In genomic region chr20:11429889-11430580, GRCh38 we compare ENCODE assay signal across 23 cellular contexts.
"Had no signal": no experiment of that assay in that cellular context is flagged by ENCODE, and none has a peak within 500 bp of the region (broad histone marks: within the 10 kb centered on the region; RNA-seq: fewer than 3 reads in every experiment).

No MANE protein-coding gene starts in this region.

- H3K4me1 ChIP-seq: adrenal gland, breast epithelium, prostate gland, right atrium auricular region, suprapubic skin had no signal

- H3K27ac Mint-ChIP-seq: activated CD4-positive, alpha-beta T cell treated with anti-CD3 and anti-CD28 coated beads, Interleukin-2, amount 10 ng/mL, durations not matched to agents 24 days and 14 days; activated CD8-positive, alpha-beta T cell treated with anti-CD3 and anti-CD28 coated beads, Interleukin-2, amount 10 ng/mL, durations not matched to agents 7 days and 5 days; activated naive CD4-positive, alpha-beta T cell treated with anti-CD3 and anti-CD28 coated beads, Interleukin-2, amount 50 U/mL, for 72 hours; immature natural killer cell; memory B cell; natural killer cell treated with Interleukin-12 subunit alpha and Interleukin-12 subunit beta and Interleukin-15 and Interleukin-18, amount 100 ng/mL, for 72 hours; stimulated activated naive CD8-positive, alpha-beta T cell treated with anti-CD3 and anti-CD28 coated beads, Interleukin-15, Interleukin-2, amounts not matched to agents 100 ng/mL and 50 ng/mL, for 24 hours had no signal

- DNase-seq: activated CD4-positive, alpha-beta T cell treated with anti-CD3 and anti-CD28 coated beads, Interleukin-2, amount 10 ng/mL, durations not matched to agents 24 days and 14 days; activated CD8-positive, alpha-beta T cell treated with anti-CD3 and anti-CD28 coated beads, Interleukin-2, amount 10 ng/mL, durations not matched to agents 7 days and 5 days; activated effector memory CD4-positive, alpha-beta T cell treated with anti-CD3 and anti-CD28 coated beads, Interleukin-2, amount 50 U/mL, for 16 hours; activated T-cell treated with anti-CD3 and anti-CD28 coated beads, Interleukin-2, amount 50 U/mL, for 4 hours; adrenal gland; cerebellar nuclear complex; cortex of kidney; erythroblast; head of caudate nucleus; immature natural killer cell; stimulated activated CD4-positive, alpha-beta T cell treated with anti-CD3 and anti-CD28 coated beads, Interleukin-15, amount 100 ng/mL, for 24 hours; stimulated activated CD4-positive, alpha-beta T cell treated with anti-CD3 and anti-CD28 coated beads, Interleukin-2, amount 100 ng/mL, for 48 hours; T1000; transverse colon had no signal

- H3K4me3 Mint-ChIP-seq: activated CD4-positive, alpha-beta T cell treated with anti-CD3 and anti-CD28 coated beads, Interleukin-2, amount 10 ng/mL, durations not matched to agents 24 days and 14 days; activated CD8-positive, alpha-beta T cell treated with anti-CD3 and anti-CD28 coated beads, Interleukin-2, amount 10 ng/mL, durations not matched to agents 7 days and 5 days; activated T-cell treated with anti-CD3 and anti-CD28 coated beads, Interleukin-2, amount 50 U/mL, for 4 hours; immature natural killer cell; memory B cell; natural killer cell treated with Interleukin-12 subunit alpha and Interleukin-12 subunit beta and Interleukin-15 and Interleukin-18, amount 100 ng/mL, for 72 hours; stimulated activated naive CD8-positive, alpha-beta T cell treated with anti-CD3 and anti-CD28 coated beads, Interleukin-15, Interleukin-2, amounts not matched to agents 100 ng/mL and 50 ng/mL, for 24 hours had no signal

- ATAC-seq: activated CD8-positive, alpha-beta T cell treated with anti-CD3 and anti-CD28 coated beads, Interleukin-2, amount 10 ng/mL, durations not matched to agents 7 days and 5 days; activated naive CD4-positive, alpha-beta T cell treated with anti-CD3 and anti-CD28 coated beads, Interleukin-2, amount 50 U/mL, for 72 hours; activated T-cell treated with anti-CD3 and anti-CD28 coated beads, Interleukin-2, amount 50 U/mL, for 4 hours; natural killer cell treated with Interleukin-12 subunit alpha and Interleukin-12 subunit beta and Interleukin-15 and Interleukin-18, amount 100 ng/mL, for 72 hours had no signal

- H3K4me3 ChIP-seq: adrenal gland, breast epithelium, prostate gland, right atrium auricular region, skin epidermis, suprapubic skin, transverse colon had no signal

- H3K9me3 ChIP-seq: adrenal gland, breast epithelium, prostate gland, right atrium auricular region, suprapubic skin, transverse colon had no signal

- H3K27me3 Mint-ChIP-seq: activated CD4-positive, alpha-beta T cell treated with anti-CD3 and anti-CD28 coated beads, Interleukin-2, amount 10 ng/mL, durations not matched to agents 24 days and 14 days; memory B cell; natural killer cell treated with Interleukin-12 subunit alpha and Interleukin-12 subunit beta and Interleukin-15 and Interleukin-18, amount 100 ng/mL, for 72 hours; stimulated activated naive CD8-positive, alpha-beta T cell treated with anti-CD3 and anti-CD28 coated beads, Interleukin-15, Interleukin-2, amounts not matched to agents 100 ng/mL and 50 ng/mL, for 24 hours had no signal

- H3K27me3 ChIP-seq: adrenal gland, breast epithelium, right atrium auricular region, suprapubic skin, transverse colon had no signal

- H3K36me3 ChIP-seq: adrenal gland, breast epithelium, prostate gland, right atrium auricular region, suprapubic skin, transverse colon had no signal

- H3K27ac ChIP-seq: adrenal gland, breast epithelium, prostate gland, right atrium auricular region, skin epidermis, suprapubic skin, transverse colon had no signal

- H3K4me1 Mint-ChIP-seq: activated CD4-positive, alpha-beta T cell treated with anti-CD3 and anti-CD28 coated beads, Interleukin-2, amount 10 ng/mL, durations not matched to agents 24 days and 14 days; immature natural killer cell; memory B cell had no signal

- H3K36me3 Mint-ChIP-seq: activated naive CD4-positive, alpha-beta T cell treated with anti-CD3 and anti-CD28 coated beads, Interleukin-2, amount 50 U/mL, for 72 hours; immature natural killer cell; memory B cell had no signal
